ENCODE assay signal across 10 cellular contexts in the genomic region with DNA sequence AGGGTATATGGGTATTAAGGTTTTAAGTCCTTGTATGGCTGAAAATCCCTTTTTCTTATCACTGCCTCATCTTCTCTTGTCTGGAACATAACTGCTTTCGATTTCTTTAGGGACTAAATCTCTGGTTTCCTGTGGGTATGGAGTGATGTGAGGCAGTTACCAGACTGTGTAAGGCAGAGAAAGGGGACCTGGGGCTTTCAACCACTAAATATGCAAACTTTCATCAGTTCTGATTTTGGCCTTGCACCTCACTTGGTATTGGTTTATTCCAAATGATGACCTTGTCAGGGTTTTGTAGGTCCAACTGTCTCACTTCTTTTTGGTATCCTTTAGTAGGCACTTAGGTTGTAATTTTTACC. TPM values are rescaled to one million over a fixed set of nuclear protein-coding genes. Genes with fewer than 3 reads are reported as not detected.
DNase-seq lines count a peak whose midpoint lies in the region; ATAC-seq and TF ChIP-seq lines count a peak whose summit lies in the region.
"Had no signal": no experiment of that assay in that cellular context is flagged by ENCODE, and none has a peak within 500 bp of the region (broad histone marks: within the 10 kb centered on the region; RNA-seq: fewer than 3 reads in every experiment).

No MANE protein-coding gene starts in this region.

- CTCF ChIA-PET in activated CD8-positive, alpha-beta T cell treated with anti-CD3 and anti-CD28 coated beads for 36 hours (lab: Charles Lee): interaction anchor here (1.1 to 1.2 kb wide), 2 partner anchors 52 to 64 kb away, joined by 3 to 4 read pairs; no protein-coding TSS in a partner anchor

- H3K9me3 Mint-ChIP-seq in activated T-cell treated with anti-CD3 and anti-CD28 coated beads, Interleukin-2, amount 50 U/mL, for 24 hours: peaks cover 9% of the 10 kb centered on the region
- no peaks in the 10 kb centered on the region for H3K9me3 Mint-ChIP-seq in activated CD8-positive, alpha-beta T cell treated with anti-CD3 and anti-CD28 coated beads for 36 hours
- peaks cover 3 to 5% of the 10 kb centered on the region in 2 donors for H3K9me3 Mint-ChIP-seq in stimulated activated naive B cell treated with anti-CD40 and anti-IgM and Interleukin-4, amounts not matched to agents 10 μg/mL and 1 μg/mL and 100 μg/mL, for 72 hours

- no peak for TF ChIP-seq CTCF in activated CD8-positive, alpha-beta T cell treated with anti-CD3 and anti-CD28 coated beads for 36 hours (IDR thresholded peaks at IDR 0.05)
- TF ChIP-seq CTCF in lower lobe of right lung (IDR thresholded peaks at IDR 0.05): no peak

- H3K27ac ChIP-seq in lower lobe of right lung: no peak overlapping the region

- no peaks in the 10 kb centered on the region for H3K36me3 ChIP-seq in lower lobe of right lung

- no peak for DNase-seq in activated T-cell treated with anti-CD3 and anti-CD28 coated beads, Interleukin-2, amount 50 U/mL, for 24 hours
- DNase-seq in activated T-cell treated with anti-CD3 and anti-CD28 coated beads for 4 hours (no peak), G401 (ENCODE audit: low spot score) (no peak), lower lobe of right lung (no peak)
- DNase-seq in activated CD8-positive, alpha-beta T cell treated with anti-CD3 and anti-CD28 coated beads for 36 hours: peak; percentile 36
- DNase-seq in stimulated activated naive B cell treated with anti-CD40 and anti-IgM and Interleukin-4, amounts not matched to agents 10 μg/mL and 1 μg/mL and 100 μg/mL, for 72 hours: no peak
- DNase-seq in effector CD8-positive, alpha-beta T cell (lab: John Stamatoyannopoulos, UW): no peak
- DNase-seq: activated CD4-positive, alpha-beta T cell treated with anti-CD3 and anti-CD28 coated beads, Interleukin-2, amount 50 U/mL, for 1 hour; NCI-H2029 treated with DMSO at 0.1 percent for 48 hours had no signal

- ATAC-seq in HG02870 (IDR thresholded peaks at IDR 0.05; ENCODE audit: unreplicated experiment): peak; percentile 53
- ATAC-seq in activated CD8-positive, alpha-beta T cell treated with anti-CD3 and anti-CD28 coated beads for 36 hours: peak; percentile 37
- ATAC-seq in stimulated activated naive B cell treated with anti-CD40 and anti-IgM and Interleukin-4, amounts not matched to agents 10 μg/mL and 1 μg/mL and 100 μg/mL, for 72 hours (replicated peaks): peak; percentile 65 to 72
- no peak for ATAC-seq in lower lobe of right lung

- peak overlapping the region; percentile 51 for H3K4me3 Mint-ChIP-seq in activated T-cell treated with anti-CD3 and anti-CD28 coated beads, Interleukin-2, amount 50 U/mL, for 24 hours
- H3K4me3 Mint-ChIP-seq in activated CD8-positive, alpha-beta T cell treated with anti-CD3 and anti-CD28 coated beads for 36 hours: peak overlapping the region; percentile 49
- H3K4me3 Mint-ChIP-seq in stimulated activated naive B cell treated with anti-CD40 and anti-IgM and Interleukin-4, amounts not matched to agents 10 μg/mL and 1 μg/mL and 100 μg/mL, for 72 hours: peak overlapping the region; percentile 5 to 14

- peaks cover 74% of the 10 kb centered on the region for H3K4me1 ChIP-seq in lower lobe of right lung

- no peaks in the 10 kb centered on the region for H3K27me3 Mint-ChIP-seq in activated T-cell treated with anti-CD3 and anti-CD28 coated beads, Interleukin-2, amount 50 U/mL, for 24 hours
- H3K27me3 Mint-ChIP-seq in activated CD8-positive, alpha-beta T cell treated with anti-CD3 and anti-CD28 coated beads for 36 hours: no peaks in the 10 kb centered on the region
- H3K27me3 Mint-ChIP-seq in stimulated activated naive B cell treated with anti-CD40 and anti-IgM and Interleukin-4, amounts not matched to agents 10 μg/mL and 1 μg/mL and 100 μg/mL, for 72 hours: no peaks in the 10 kb centered on the region

- no peaks in the 10 kb centered on the region for H3K9me3 ChIP-seq in lower lobe of right lung

- in situ Hi-C loops in G401 (cut with HindIII; ENCODE audit: low sequenced_read_pairs): no loop called here

- POLR2A ChIA-PET in activated CD8-positive, alpha-beta T cell treated with anti-CD3 and anti-CD28 coated beads for 36 hours (lab: Charles Lee): interaction anchor here (2.6 kb wide), 1 partner anchor 10 kb away, joined by 17 read pairs; no protein-coding TSS in a partner anchor

- peaks cover 91% of the 10 kb centered on the region for H3K4me1 Mint-ChIP-seq in activated T-cell treated with anti-CD3 and anti-CD28 coated beads, Interleukin-2, amount 50 U/mL, for 24 hours (ENCODE audit: low read depth)
- H3K4me1 Mint-ChIP-seq in activated CD8-positive, alpha-beta T cell treated with anti-CD3 and anti-CD28 coated beads for 36 hours (ENCODE audit: low read depth): peaks cover 76% of the 10 kb centered on the region
- H3K4me1 Mint-ChIP-seq in stimulated activated naive B cell treated with anti-CD40 and anti-IgM and Interleukin-4, amounts not matched to agents 10 μg/mL and 1 μg/mL and 100 μg/mL, for 72 hours: peaks cover 59 to 88% of the 10 kb centered on the region in 2 donors

- H3K36me3 Mint-ChIP-seq in activated T-cell treated with anti-CD3 and anti-CD28 coated beads, Interleukin-2, amount 50 U/mL, for 24 hours (ENCODE audit: low read depth): peaks cover 20% of the 10 kb centered on the region
- H3K36me3 Mint-ChIP-seq in activated CD8-positive, alpha-beta T cell treated with anti-CD3 and anti-CD28 coated beads for 36 hours (ENCODE audit: low read depth): peaks cover 17% of the 10 kb centered on the region
- peaks cover 34 to 46% of the 10 kb centered on the region in 2 donors for H3K36me3 Mint-ChIP-seq in stimulated activated naive B cell treated with anti-CD40 and anti-IgM and Interleukin-4, amounts not matched to agents 10 μg/mL and 1 μg/mL and 100 μg/mL, for 72 hours

- no peak overlapping the region for H3K4me3 ChIP-seq in lower lobe of right lung

- peak overlapping the region; percentile 87 for H3K27ac Mint-ChIP-seq in activated T-cell treated with anti-CD3 and anti-CD28 coated beads, Interleukin-2, amount 50 U/mL, for 24 hours
- peak overlapping the region; percentile 40 for H3K27ac Mint-ChIP-seq in activated CD8-positive, alpha-beta T cell treated with anti-CD3 and anti-CD28 coated beads for 36 hours
- peak overlapping the region; percentile 76 for H3K27ac Mint-ChIP-seq in stimulated activated naive B cell treated with anti-CD40 and anti-IgM and Interleukin-4, amounts not matched to agents 10 μg/mL and 1 μg/mL and 100 μg/mL, for 72 hours

- intact Hi-C loops in activated CD8-positive, alpha-beta T cell treated with anti-CD3 and anti-CD28 coated beads for 36 hours (cut with micrococcal nuclease): loop anchor here (5.0 kb wide), 1 partner anchor 36 kb away; no protein-coding TSS in a partner anchor
- intact Hi-C loops in lower lobe of right lung (cut with DNase I): no loop called here

- H3K27me3 ChIP-seq in lower lobe of right lung (ENCODE audit: low read depth): no peaks in the 10 kb centered on the region

RNA-seq across cellular contexts. Expression of gene MAP4K4, which starts 9.3 kb away (rescaled TPM):
- 10 to 100 TPM; 26.3 to 27.3 TPM for total RNA-seq in activated CD8-positive, alpha-beta T cell treated with anti-CD3 and anti-CD28 coated beads for 36 hours
- total RNA-seq in G401 (2014; rRNA removed; shearing (Covaris generic)): 47.3 and 70.8 TPM in 2 replicates
- total RNA-seq in lower lobe of right lung: 68.4 TPM

Comparison
In these comparisons a context has a peak if more than half of its experiments do, and no peak if none do; other contexts are left out.
1. ATAC-seq: peak in HG02870 (single experiment), activated CD8-positive, alpha-beta T cell treated with anti-CD3 and anti-CD28 coated beads for 36 hours (single experiment) and stimulated activated naive B cell treated with anti-CD40 and anti-IgM and Interleukin-4, amounts not matched to agents 10 μg/mL and 1 μg/mL and 100 μg/mL, for 72 hours (2 of 2); none in lower lobe of right lung (0 of 2).
2. Peak in every context shown above with its lines, with median percentiles within 50 percentile points of each other: H3K27ac Mint-ChIP-seq and H3K4me3 Mint-ChIP-seq.